Comparison of ENCODE assay signal across 16 cellular contexts in the genomic region with DNA sequence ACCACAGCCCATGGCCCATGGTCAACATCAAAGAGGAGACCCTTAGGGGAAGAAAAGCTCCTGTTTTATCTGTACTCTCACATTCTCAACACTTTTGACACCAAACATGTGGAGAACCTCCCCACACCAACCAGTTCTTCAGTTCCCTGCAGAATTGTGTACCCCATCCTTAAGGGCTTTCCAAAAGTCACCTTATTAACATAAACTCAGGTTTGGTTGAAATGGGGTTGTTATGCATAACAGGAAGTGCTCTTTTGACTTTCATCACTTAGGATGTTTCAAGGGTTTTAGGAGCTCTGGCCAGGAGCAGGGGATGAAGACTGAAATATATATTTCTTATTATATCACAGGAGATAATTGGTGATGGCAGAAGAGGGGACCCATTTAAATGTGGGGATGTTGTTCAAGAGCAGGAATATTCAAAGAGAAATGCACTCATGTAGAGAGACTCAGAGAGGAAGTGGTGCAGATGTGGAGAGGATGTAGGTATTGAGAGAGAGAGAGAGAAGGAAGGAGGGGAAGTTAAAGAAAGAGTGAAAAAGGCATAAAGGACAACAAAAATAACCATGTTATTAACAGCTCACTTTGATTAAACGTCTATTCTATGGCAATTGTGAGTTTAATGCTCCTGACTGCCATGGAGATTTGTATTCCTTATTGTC. TPM values are rescaled to one million over a fixed set of nuclear protein-coding genes. Genes with fewer than 3 reads are reported as not detected.
DNase-seq lines count a peak whose midpoint lies in the region; ATAC-seq and TF ChIP-seq lines count a peak whose summit lies in the region.
"Had no signal": no experiment of that assay in that cellular context is flagged by ENCODE, and none has a peak within 500 bp of the region (broad histone marks: within the 10 kb centered on the region; RNA-seq: fewer than 3 reads in every experiment).

No MANE protein-coding gene starts in this region.

- no peaks in the 10 kb centered on the region for H3K27me3 Mint-ChIP-seq in activated CD4-positive, alpha-beta T cell treated with anti-CD3 and anti-CD28 coated beads for 36 hours
- no peaks in the 10 kb centered on the region for H3K27me3 Mint-ChIP-seq in T-helper 2 cell treated with Interferon-gamma antibody and Interleukin-4, amounts not matched to agents 5 μg/mL and 100 μg/mL, for 36 hours (ENCODE audit: low read depth)
- H3K27me3 Mint-ChIP-seq in naive B cell = no peaks in the 10 kb centered on the region

- no peak for DNase-seq in activated CD4-positive, alpha-beta T cell treated with anti-CD3 and anti-CD28 coated beads for 36 hours
- DNase-seq in activated CD4-positive, alpha-beta T cell treated with anti-CD3 and anti-CD28 coated beads, Interleukin-2, amount 50 U/mL, for 48 hours = no peak
- no peak for DNase-seq in T-helper 2 cell treated with Interferon-gamma antibody and Interleukin-4, amounts not matched to agents 5 μg/mL and 100 μg/mL, for 36 hours (ENCODE audit: low spot score)
- DNase-seq in naive B cell = peak; percentile 25
- DNase-seq in brain microvascular endothelial cell = no peak
- no peak for DNase-seq in NCI-H2029 (lab: John Stamatoyannopoulos, UW)
- DNase-seq: activated gamma-delta T cell treated with Interleukin-2 at 50 U/mL for 16 hours, cortex of kidney, foreskin melanocyte, NCI-H524 treated with DMSO at 0.1 percent for 48 hours, PC-9 had no signal

- POLR2A ChIA-PET in activated CD4-positive, alpha-beta T cell treated with anti-CD3 and anti-CD28 coated beads for 36 hours (lab: Charles Lee) = interaction anchor here (0.6 kb wide), 1 partner anchor 295 kb away, joined by 3 read pairs; no protein-coding TSS in a partner anchor

- H3K27ac ChIP-seq in brain microvascular endothelial cell = no peak overlapping the region
- H3K27ac ChIP-seq: epithelial cell of prostate, PC-9 had no signal

- no peaks in the 10 kb centered on the region for H3K27me3 ChIP-seq in brain microvascular endothelial cell (replicated peaks)

- peak overlapping the region; percentile 9 for H3K27ac Mint-ChIP-seq in activated CD4-positive, alpha-beta T cell treated with anti-CD3 and anti-CD28 coated beads for 36 hours
- peak overlapping the region; percentile 36 for H3K27ac Mint-ChIP-seq in T-helper 2 cell treated with Interferon-gamma antibody and Interleukin-4, amounts not matched to agents 5 μg/mL and 100 μg/mL, for 36 hours
- H3K27ac Mint-ChIP-seq in naive B cell = peak overlapping the region; percentile 21 to 86 (median 67)
- H3K27ac Mint-ChIP-seq: brain had no signal

- no peak for TF ChIP-seq CTCF in brain microvascular endothelial cell (IDR thresholded peaks at IDR 0.05; ENCODE audit: low read depth, low read length, missing control alignments)

- intact Hi-C loops in activated CD4-positive, alpha-beta T cell treated with anti-CD3 and anti-CD28 coated beads for 36 hours (cut with DNase I, micrococcal nuclease) = no loop called here

- H3K4me3 Mint-ChIP-seq in activated CD4-positive, alpha-beta T cell treated with anti-CD3 and anti-CD28 coated beads for 36 hours = no peak overlapping the region
- peak overlapping the region; percentile 17 for H3K4me3 Mint-ChIP-seq in T-helper 2 cell treated with Interferon-gamma antibody and Interleukin-4, amounts not matched to agents 5 μg/mL and 100 μg/mL, for 36 hours
- peak overlapping the region; percentile 0 to 75 (median 56) for H3K4me3 Mint-ChIP-seq in naive B cell
- H3K4me3 Mint-ChIP-seq: brain, CD14-positive monocyte had no signal

- H3K4me3 ChIP-seq in brain microvascular endothelial cell (ENCODE audit: low read depth, low read length) = no peak overlapping the region
- H3K4me3 ChIP-seq: PC-9 had no signal

- H3K9me3 Mint-ChIP-seq in activated CD4-positive, alpha-beta T cell treated with anti-CD3 and anti-CD28 coated beads for 36 hours (ENCODE audit: low read depth) = peaks cover 6% of the 10 kb centered on the region
- H3K9me3 Mint-ChIP-seq in T-helper 2 cell treated with Interferon-gamma antibody and Interleukin-4, amounts not matched to agents 5 μg/mL and 100 μg/mL, for 36 hours = peaks cover 16% of the 10 kb centered on the region
- peaks cover 0 to 10% (median 0%) of the 10 kb centered on the region in 7 donors for H3K9me3 Mint-ChIP-seq in naive B cell

- H3K36me3 ChIP-seq in brain microvascular endothelial cell (replicated peaks) = peaks cover 11% of the 10 kb centered on the region

- CTCF ChIA-PET in activated CD4-positive, alpha-beta T cell treated with anti-CD3 and anti-CD28 coated beads for 36 hours (lab: Charles Lee) = interaction anchor here (0.7 kb wide), 2 partner anchors 321 to 340 kb away, joined by 3 to 4 read pairs; no protein-coding TSS in a partner anchor

- ATAC-seq in activated CD4-positive, alpha-beta T cell treated with anti-CD3 and anti-CD28 coated beads for 36 hours = peak; percentile 33
- ATAC-seq in GM19043 (IDR thresholded peaks at IDR 0.05; ENCODE audit: low read depth, unreplicated experiment) (peak; percentile 57), naive B cell (ENCODE audit: low read depth in 2 of 2) (peak; percentile 86 to 87), HG02678 (IDR thresholded peaks at IDR 0.05; ENCODE audit: unreplicated experiment) (no peak)

- H3K36me3 Mint-ChIP-seq in activated CD4-positive, alpha-beta T cell treated with anti-CD3 and anti-CD28 coated beads for 36 hours (ENCODE audit: low read depth) = peaks cover 77% of the 10 kb centered on the region
- H3K36me3 Mint-ChIP-seq in T-helper 2 cell treated with Interferon-gamma antibody and Interleukin-4, amounts not matched to agents 5 μg/mL and 100 μg/mL, for 36 hours (ENCODE audit: low read depth) = peaks cover 88% of the 10 kb centered on the region
- H3K36me3 Mint-ChIP-seq in naive B cell = peaks cover 49 to 51% of the 10 kb centered on the region in 2 donors
- H3K36me3 Mint-ChIP-seq: brain had no signal

- in situ Hi-C loops in brain microvascular endothelial cell (cut with HindIII; ENCODE audit: low pct_ligation_motif_present, low sequenced_read_pairs) = no loop called here

- peaks cover 27% of the 10 kb centered on the region for H3K4me1 Mint-ChIP-seq in activated CD4-positive, alpha-beta T cell treated with anti-CD3 and anti-CD28 coated beads for 36 hours
- peaks cover 32% of the 10 kb centered on the region for H3K4me1 Mint-ChIP-seq in T-helper 2 cell treated with Interferon-gamma antibody and Interleukin-4, amounts not matched to agents 5 μg/mL and 100 μg/mL, for 36 hours (ENCODE audit: low read depth)
- peaks cover 36 to 59% (median 51%) of the 10 kb centered on the region in 3 donors for H3K4me1 Mint-ChIP-seq in naive B cell
- H3K4me1 Mint-ChIP-seq: brain had no signal

RNA-seq across cellular contexts. Expression of gene SP140L, which starts 35.2 kb away (rescaled TPM):
- 10 to 100 TPM; 40.1 to 43.4 TPM for total RNA-seq in activated CD4-positive, alpha-beta T cell treated with anti-CD3 and anti-CD28 coated beads for 36 hours
- 10 to 100 TPM; 48.5 to 82.4 (median 54.0) TPM for polyA plus RNA-seq in naive B cell (ENCODE audit: low read depth in 6 of 6)

RNA-seq across cellular contexts. Expression of gene SP100, which starts 53.8 kb away (rescaled TPM):
- 100 to 1,000 TPM; 150 to 174 TPM for total RNA-seq in activated CD4-positive, alpha-beta T cell treated with anti-CD3 and anti-CD28 coated beads for 36 hours
- 100 to 1,000 TPM; 188 to 428 (median 231) TPM for polyA plus RNA-seq in naive B cell (ENCODE audit: low read depth in 6 of 6)

Comparison
In these comparisons a context has a peak if more than half of its experiments do, and no peak if none do; other contexts are left out.
1. H3K27ac Mint-ChIP-seq: peak in every context shown above with its lines; median percentile 67 in naive B cell; 36 in T-helper 2 cell treated with Interferon-gamma antibody and Interleukin-4, amounts not matched to agents 5 μg/mL and 100 μg/mL, for 36 hours; 9 in activated CD4-positive, alpha-beta T cell treated with anti-CD3 and anti-CD28 coated beads for 36 hours.